23 cellular contexts compared by ENCODE assay signal in genomic region chr1:110112656-110113055, GRCh38. TPM values are rescaled to one million over a fixed set of nuclear protein-coding genes. Genes with fewer than 3 reads are reported as not detected.
DNase-seq lines count a peak whose midpoint lies in the region; ATAC-seq, FAIRE-seq and TF ChIP-seq lines count a peak whose summit lies in the region.
"Had no signal": no experiment of that assay in that cellular context is flagged by ENCODE, and none has a peak within 500 bp of the region (broad histone marks: within the 10 kb centered on the region; RNA-seq: fewer than 3 reads in every experiment).

No MANE protein-coding gene starts in this region.

- H4K20me1 ChIP-seq in astrocyte (ENCODE audit: insufficient read depth, low read length), result no peaks in the 10 kb centered on the region

- H2AFZ ChIP-seq in astrocyte (ENCODE audit: low read depth, low read length), result no peak overlapping the region

- H3K9me3 ChIP-seq in astrocyte (ENCODE audit: insufficient read depth, low read depth, low read length), result no peaks in the 10 kb centered on the region
- H3K9me3 ChIP-seq: Caco-2, SJCRH30 had no signal

- no peak overlapping the region for H3K9ac ChIP-seq in astrocyte (ENCODE audit: low read length)

- no peak for FAIRE-seq in astrocyte (lab: Jason Lieb, UNC)
- no peak for FAIRE-seq in GM12891 (lab: Jason Lieb, UNC)

- H3K9me3 Mint-ChIP-seq in astrocyte (ENCODE audit: unreplicated experiment), result no peaks in the 10 kb centered on the region
- H3K9me3 Mint-ChIP-seq: T-helper 2 cell treated with Interferon-gamma antibody and Interleukin-4, amounts not matched to agents 5 μg/mL and 100 μg/mL, for 36 hours had no signal

- no peak for TF ChIP-seq POLR2A in GM12891 (IDR thresholded peaks at IDR 0.05; ENCODE audit: low read depth, low read length)

- no peak for TF ChIP-seq CTCF in astrocyte (IDR thresholded peaks at IDR 0.05; ENCODE audit: insufficient read depth, low read depth, low read length)

- no peaks in the 10 kb centered on the region for H3K79me2 ChIP-seq in astrocyte (ENCODE audit: insufficient read depth, low read length)

- no peak overlapping the region for H3K4me3 ChIP-seq in astrocyte (ENCODE audit: insufficient read depth, low read depth, low read length)
- H3K4me3 ChIP-seq: SJCRH30 had no signal

- H3K27ac Mint-ChIP-seq in astrocyte (ENCODE audit: unreplicated experiment), result peak overlapping the region; percentile 53
- H3K27ac Mint-ChIP-seq: T-helper 2 cell treated with Interferon-gamma antibody and Interleukin-4, amounts not matched to agents 5 μg/mL and 100 μg/mL, for 36 hours had no signal

- no peaks in the 10 kb centered on the region for H3K36me3 ChIP-seq in astrocyte (ENCODE audit: insufficient read depth, low read length)
- H3K36me3 ChIP-seq: SJCRH30 had no signal

- H3K4me1 Mint-ChIP-seq in astrocyte (ENCODE audit: low read depth, unreplicated experiment), result peaks cover 5% of the 10 kb centered on the region

- H3K27ac ChIP-seq in astrocyte (ENCODE audit: low read depth, low read length), result no peak overlapping the region
- H3K27ac ChIP-seq: HL-60, SJCRH30 had no signal

- H3K4me3 Mint-ChIP-seq in astrocyte (ENCODE audit: unreplicated experiment), result no peak overlapping the region
- H3K4me3 Mint-ChIP-seq: T-helper 2 cell treated with Interferon-gamma antibody and Interleukin-4, amounts not matched to agents 5 μg/mL and 100 μg/mL, for 36 hours had no signal

- H3K27me3 Mint-ChIP-seq in astrocyte (ENCODE audit: low read depth, unreplicated experiment), result peaks cover 64% of the 10 kb centered on the region

- H3K4me2 ChIP-seq in astrocyte (ENCODE audit: low read length), result no peak overlapping the region

- H3K4me1 ChIP-seq in astrocyte (ENCODE audit: insufficient read depth, low read length), result no peaks in the 10 kb centered on the region
- H3K4me1 ChIP-seq: Caco-2, SJCRH30 had no signal

- DNase-seq in NCI-H1417 (lab: John Stamatoyannopoulos, UW), result peak in 2 of 3 experiments; percentile 36 to 75
- no peak for DNase-seq in NCI-H1417 treated with DMSO at 0.1 percent for 48 hours (lab: John Stamatoyannopoulos, UW)
- DNase-seq in DMS53 (lab: John Stamatoyannopoulos, UW), result peak; percentile 84
- peak; percentile 70 for DNase-seq in NCI-H2196 treated with DMSO at 0.1 percent for 48 hours (lab: John Stamatoyannopoulos, UW; ENCODE audit: unreplicated experiment)
- no peak for DNase-seq in astrocyte (ENCODE audit: low read depth)
- DNase-seq in activated CD4-positive, CD25-positive, alpha-beta regulatory T cell (lab: John Stamatoyannopoulos, UW), result no peak
- no peak for DNase-seq in GM12891 (ENCODE audit: insufficient read length, low spot score)
- DNase-seq: 8988T, C1 segment of cervical spinal cord, Caco-2, DMS79 treated with DMSO at 0.1 percent for 48 hours, GDM1, GOT3, KG1, NCI-H1105, NCI-H2081 treated with DMSO at 0.1 percent for 48 hours, NCI-H82, SJCRH30, SW 1271 had no signal

- H3K27me3 ChIP-seq in astrocyte (ENCODE audit: insufficient read depth, low read length), result peaks cover 21% of the 10 kb centered on the region

- H3K36me3 Mint-ChIP-seq in astrocyte (ENCODE audit: low read depth, unreplicated experiment), result no peaks in the 10 kb centered on the region

- no peak for ATAC-seq in GM18519 (IDR thresholded peaks at IDR 0.05; ENCODE audit: low FRiP score, unreplicated experiment)

TF ChIP-seq in GM12891, 5 proteins besides CTCF, POLR2A, EP300 and RAD21:
- no peak for TF ChIP-seq SPI1 (IDR thresholded peaks at IDR 0.05; ENCODE audit: low read depth, low read length)
- no peak for TF ChIP-seq POLR2AphosphoS5 (IDR thresholded peaks at IDR 0.05; ENCODE audit: low read depth, low read length)
- TF ChIP-seq TAF1 (IDR thresholded peaks at IDR 0.05; ENCODE audit: low read depth, low read length), result no peak
- TF ChIP-seq PAX5 (IDR thresholded peaks at IDR 0.05; ENCODE audit: insufficient read depth, low read length, severe bottlenecking), result no peak
- TF ChIP-seq POU2F2 (IDR thresholded peaks at IDR 0.05; ENCODE audit: low read depth, low read length), result no peak

RNA-seq across cellular contexts. Expression of gene UBL4B, which starts 0.4 kb away (rescaled TPM):
- total RNA-seq in astrocyte, result not detected in 2 replicates
- not detected for polyA plus RNA-seq in GM12891 (2012; ENCODE audit: low read depth, missing spikeins)
- total RNA-seq: Caco-2, MCF 10A, SJCRH30 had no signal

RNA-seq across cellular contexts. Expression of gene SLC6A17, which starts 37.6 kb away (rescaled TPM):
- 3.6 and 4.4 TPM in 2 replicates for total RNA-seq in astrocyte
- polyA plus RNA-seq in GM12891 (2012; ENCODE audit: low read depth, missing spikeins), result not detected
- total RNA-seq: Caco-2, MCF 10A, SJCRH30 had no signal

RNA-seq across cellular contexts. Expression of gene ALX3, which starts 42.2 kb away (rescaled TPM):
- total RNA-seq in astrocyte, result not detected in 2 replicates
- polyA plus RNA-seq in GM12891 (2012; ENCODE audit: low read depth, missing spikeins), result not detected
- total RNA-seq: Caco-2, MCF 10A, SJCRH30 had no signal

Comparison
In these comparisons a context has a peak if more than half of its experiments do, and no peak if none do; other contexts are left out.
1. DNase-seq: peak in NCI-H1417 (2 of 3), DMS53 (single experiment) and NCI-H2196 treated with DMSO at 0.1 percent for 48 hours (single experiment); none in NCI-H1417 treated with DMSO at 0.1 percent for 48 hours (single experiment), astrocyte (single experiment), activated CD4-positive, CD25-positive, alpha-beta regulatory T cell (0 of 4) and GM12891 (single experiment).